Comparison of ENCODE assay signal across 1 cellular context in the genomic region with DNA sequence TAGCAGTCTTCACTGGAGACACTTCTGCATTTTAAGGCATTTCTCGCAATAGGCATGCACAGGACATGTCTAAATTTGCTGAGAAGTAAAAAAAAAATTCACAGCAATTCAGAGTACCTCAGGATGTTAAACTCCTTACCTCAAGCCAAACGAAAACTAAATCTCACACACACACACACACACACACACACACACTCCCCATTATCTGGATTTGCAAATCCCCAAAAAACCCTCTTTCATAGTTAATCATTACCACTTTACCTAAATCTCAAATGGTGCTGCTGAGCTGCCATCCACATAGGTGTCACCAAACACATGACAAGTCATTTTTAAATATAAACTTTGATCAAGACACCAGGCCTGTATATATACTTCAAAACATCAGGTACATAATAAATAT.
TF ChIP-seq lines count a peak whose summit lies in the region.

No MANE protein-coding gene starts in this region.

TF ChIP-seq in GM23338, 12 proteins besides CTCF, POLR2A, EP300 and RAD21:
- TF ChIP-seq POLR2AphosphoS5 (IDR thresholded peaks at IDR 0.05; ENCODE audit: low read depth) (no peak), NANOG (IDR thresholded peaks at IDR 0.05; ENCODE audit: borderline replicate concordance) (no peak), EZH2phosphoT487 (IDR thresholded peaks at IDR 0.05; ENCODE audit: unreplicated experiment) (no peak), STAT1 (IDR thresholded peaks at IDR 0.05; ENCODE audit: unreplicated experiment) (no peak), ZNF331 (CRISPR knock-in tag; IDR thresholded peaks at IDR 0.05; ENCODE audit: low read depth) (no peak), ZNF114 (CRISPR knock-in tag; IDR thresholded peaks at IDR 0.05) (no peak), CREB1 (CRISPR knock-in tag; IDR thresholded peaks at IDR 0.05; ENCODE audit: low read depth) (no peak)
- TF ChIP-seq, protein P1, sequence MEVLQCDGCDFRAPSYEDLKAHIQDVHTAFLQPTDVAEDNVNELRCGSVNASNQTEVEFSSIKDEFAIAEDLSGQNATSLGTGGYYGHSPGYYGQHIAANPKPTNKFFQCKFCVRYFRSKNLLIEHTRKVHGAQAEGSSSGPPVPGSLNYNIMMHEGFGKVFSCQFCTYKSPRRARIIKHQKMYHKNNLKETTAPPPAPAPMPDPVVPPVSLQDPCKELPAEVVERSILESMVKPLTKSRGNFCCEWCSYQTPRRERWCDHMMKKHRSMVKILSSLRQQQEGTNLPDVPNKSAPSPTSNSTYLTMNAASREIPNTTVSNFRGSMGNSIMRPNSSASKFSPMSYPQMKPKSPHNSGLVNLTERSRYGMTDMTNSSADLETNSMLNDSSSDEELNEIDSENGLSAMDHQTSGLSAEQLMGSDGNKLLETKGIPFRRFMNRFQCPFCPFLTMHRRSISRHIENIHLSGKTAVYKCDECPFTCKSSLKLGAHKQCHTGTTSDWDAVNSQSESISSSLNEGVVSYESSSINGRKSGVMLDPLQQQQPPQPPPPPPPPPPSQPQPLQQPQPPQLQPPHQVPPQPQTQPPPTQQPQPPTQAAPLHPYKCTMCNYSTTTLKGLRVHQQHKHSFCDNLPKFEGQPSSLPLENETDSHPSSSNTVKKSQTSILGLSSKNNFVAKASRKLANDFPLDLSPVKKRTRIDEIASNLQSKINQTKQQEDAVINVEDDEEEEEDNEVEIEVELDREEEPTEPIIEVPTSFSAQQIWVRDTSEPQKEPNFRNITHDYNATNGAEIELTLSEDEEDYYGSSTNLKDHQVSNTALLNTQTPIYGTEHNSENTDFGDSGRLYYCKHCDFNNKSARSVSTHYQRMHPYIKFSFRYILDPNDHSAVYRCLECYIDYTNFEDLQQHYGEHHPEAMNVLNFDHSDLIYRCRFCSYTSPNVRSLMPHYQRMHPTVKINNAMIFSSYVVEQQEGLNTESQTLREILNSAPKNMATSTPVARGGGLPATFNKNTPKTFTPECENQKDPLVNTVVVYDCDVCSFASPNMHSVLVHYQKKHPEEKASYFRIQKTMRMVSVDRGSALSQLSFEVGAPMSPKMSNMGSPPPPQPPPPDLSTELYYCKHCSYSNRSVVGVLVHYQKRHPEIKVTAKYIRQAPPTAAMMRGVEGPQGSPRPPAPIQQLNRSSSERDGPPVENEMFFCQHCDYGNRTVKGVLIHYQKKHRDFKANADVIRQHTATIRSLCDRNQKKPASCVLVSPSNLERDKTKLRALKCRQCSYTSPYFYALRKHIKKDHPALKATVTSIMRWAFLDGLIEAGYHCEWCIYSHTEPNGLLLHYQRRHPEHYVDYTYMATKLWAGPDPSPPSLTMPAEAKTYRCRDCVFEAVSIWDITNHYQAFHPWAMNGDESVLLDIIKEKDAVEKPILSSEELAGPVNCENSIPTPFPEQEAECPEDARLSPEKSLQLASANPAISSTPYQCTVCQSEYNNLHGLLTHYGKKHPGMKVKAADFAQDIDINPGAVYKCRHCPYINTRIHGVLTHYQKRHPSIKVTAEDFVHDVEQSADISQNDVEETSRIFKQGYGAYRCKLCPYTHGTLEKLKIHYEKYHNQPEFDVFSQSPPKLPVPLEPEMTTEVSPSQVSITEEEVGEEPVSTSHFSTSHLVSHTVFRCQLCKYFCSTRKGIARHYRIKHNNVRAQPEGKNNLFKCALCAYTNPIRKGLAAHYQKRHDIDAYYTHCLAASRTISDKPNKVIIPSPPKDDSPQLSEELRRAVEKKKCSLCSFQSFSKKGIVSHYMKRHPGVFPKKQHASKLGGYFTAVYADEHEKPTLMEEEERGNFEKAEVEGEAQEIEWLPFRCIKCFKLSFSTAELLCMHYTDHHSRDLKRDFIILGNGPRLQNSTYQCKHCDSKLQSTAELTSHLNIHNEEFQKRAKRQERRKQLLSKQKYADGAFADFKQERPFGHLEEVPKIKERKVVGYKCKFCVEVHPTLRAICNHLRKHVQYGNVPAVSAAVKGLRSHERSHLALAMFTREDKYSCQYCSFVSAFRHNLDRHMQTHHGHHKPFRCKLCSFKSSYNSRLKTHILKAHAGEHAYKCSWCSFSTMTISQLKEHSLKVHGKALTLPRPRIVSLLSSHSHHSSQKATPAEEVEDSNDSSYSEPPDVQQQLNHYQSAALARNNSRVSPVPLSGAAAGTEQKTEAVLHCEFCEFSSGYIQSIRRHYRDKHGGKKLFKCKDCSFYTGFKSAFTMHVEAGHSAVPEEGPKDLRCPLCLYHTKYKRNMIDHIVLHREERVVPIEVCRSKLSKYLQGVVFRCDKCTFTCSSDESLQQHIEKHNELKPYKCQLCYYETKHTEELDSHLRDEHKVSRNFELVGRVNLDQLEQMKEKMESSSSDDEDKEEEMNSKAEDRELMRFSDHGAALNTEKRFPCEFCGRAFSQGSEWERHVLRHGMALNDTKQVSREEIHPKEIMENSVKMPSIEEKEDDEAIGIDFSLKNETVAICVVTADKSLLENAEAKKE (CRISPR knock-in tag; IDR thresholded peaks at IDR 0.05): no peak
- TF ChIP-seq, protein P2, sequence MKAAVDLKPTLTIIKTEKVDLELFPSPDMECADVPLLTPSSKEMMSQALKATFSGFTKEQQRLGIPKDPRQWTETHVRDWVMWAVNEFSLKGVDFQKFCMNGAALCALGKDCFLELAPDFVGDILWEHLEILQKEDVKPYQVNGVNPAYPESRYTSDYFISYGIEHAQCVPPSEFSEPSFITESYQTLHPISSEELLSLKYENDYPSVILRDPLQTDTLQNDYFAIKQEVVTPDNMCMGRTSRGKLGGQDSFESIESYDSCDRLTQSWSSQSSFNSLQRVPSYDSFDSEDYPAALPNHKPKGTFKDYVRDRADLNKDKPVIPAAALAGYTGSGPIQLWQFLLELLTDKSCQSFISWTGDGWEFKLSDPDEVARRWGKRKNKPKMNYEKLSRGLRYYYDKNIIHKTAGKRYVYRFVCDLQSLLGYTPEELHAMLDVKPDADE (IDR thresholded peaks at IDR 0.05): no peak
